Comparison of ENCODE assay signal across 9 cellular contexts in genomic region chr3:171614318-171614967, GRCh38.
DNase-seq lines count a peak whose midpoint lies in the region; ATAC-seq, FAIRE-seq and TF ChIP-seq lines count a peak whose summit lies in the region.
"Had no signal": no experiment of that assay in that cellular context is flagged by ENCODE, and none has a peak within 500 bp of the region (broad histone marks: within the 10 kb centered on the region; RNA-seq: fewer than 3 reads in every experiment).

No MANE protein-coding gene starts in this region.

- H3K4me3 ChIP-seq in iPS-20b (ENCODE audit: low read length), result 0 out of 2 replicates have a peak overlapping the region, but pooled peaks have one; percentile 28
- no peak overlapping the region for H3K4me3 ChIP-seq in upper lobe of left lung
- no peak overlapping the region for H3K4me3 ChIP-seq in colonic mucosa

- no peaks in the 10 kb centered on the region for H3K4me1 ChIP-seq in iPS-20b (ENCODE audit: insufficient read depth, low read length)
- H3K4me1 ChIP-seq in upper lobe of left lung, result no peaks in the 10 kb centered on the region
- no peaks in the 10 kb centered on the region for H3K4me1 ChIP-seq in colonic mucosa

- peaks cover 9% of the 10 kb centered on the region for H3K9me3 Mint-ChIP-seq in WTC11
- H3K9me3 Mint-ChIP-seq: activated T-cell treated with anti-CD3 and anti-CD28 coated beads, Interleukin-2, amount 50 U/mL, for 4 hours had no signal

- TF ChIP-seq POLR2A in GM12892 (IDR thresholded peaks at IDR 0.05; ENCODE audit: low read depth, low read length) (no peak), upper lobe of left lung (IDR thresholded peaks at IDR 0.05) (no peak)

- H3K9ac ChIP-seq in iPS-20b (ENCODE audit: low read depth, low read length), result no peak overlapping the region
- no peak overlapping the region for H3K9ac ChIP-seq in colonic mucosa (ENCODE audit: low read depth in 2 of 2, low read length in 2 of 2)

- CTCF ChIA-PET in WTC11 (lab: Charles Lee), result interaction anchor here (0.5 to 3.1 kb wide), 86 partner anchors 9 to 1113 kb away, joined by 3 to 80 read pairs (median 4); partner anchors contain the start of genes PLD1, TMEM212 and TNIK

- H3K27me3 ChIP-seq in iPS-20b (ENCODE audit: insufficient read depth, low read length) (no peaks in the 10 kb centered on the region), upper lobe of left lung (no peaks in the 10 kb centered on the region), colonic mucosa (no peaks in the 10 kb centered on the region)

- intact Hi-C loops in colonic mucosa (cut with DNase I), result no loop called here

- H3K27ac ChIP-seq in iPS-20b (ENCODE audit: low read length) (no peak overlapping the region), upper lobe of left lung (no peak overlapping the region), colonic mucosa (no peak overlapping the region)

- H3K36me3 Mint-ChIP-seq in WTC11, result peaks cover 5% of the 10 kb centered on the region; the same call in 1 of the 2 replicates

- peak; percentile 96 for ATAC-seq in WTC11
- ATAC-seq in upper lobe of left lung (ENCODE audit: low FRiP score in 2 of 2), result no peak

- H3K36me3 ChIP-seq in iPS-20b (ENCODE audit: insufficient read depth, low read depth, low read length) (no peaks in the 10 kb centered on the region), upper lobe of left lung (peaks cover 0 to 8% (median 2%) of the 10 kb centered on the region in 4 donors), colonic mucosa (no peaks in the 10 kb centered on the region)

- DNase-seq in 8988T (peak; percentile 25), GM12892 (ENCODE audit: insufficient read length) (no peak), WTC11 (ENCODE audit: low spot score) (peak; percentile 68), upper lobe of left lung (peak in 1 of 2 donors; percentile 29), foreskin melanocyte (no peak), T-helper 2 cell (no peak), colonic mucosa (no peak)
- DNase-seq: activated T-cell treated with anti-CD3 and anti-CD28 coated beads, Interleukin-2, amount 50 U/mL, for 4 hours had no signal

- 41 to 50% methylated on average over 10 to 12 of the region's 12 CpGs for WGBS in upper lobe of left lung, 2 donors

- H3K4me3 Mint-ChIP-seq in WTC11, result no peak overlapping the region
- H3K4me3 Mint-ChIP-seq: activated T-cell treated with anti-CD3 and anti-CD28 coated beads, Interleukin-2, amount 50 U/mL, for 4 hours had no signal

- TF ChIP-seq EP300 in upper lobe of left lung (IDR thresholded peaks at IDR 0.05), result no peak

- H3K9me3 ChIP-seq in iPS-20b (ENCODE audit: insufficient read depth, low read depth, low read length) (no peaks in the 10 kb centered on the region), upper lobe of left lung (no peaks in the 10 kb centered on the region), colonic mucosa (no peaks in the 10 kb centered on the region)

- H3K27me3 Mint-ChIP-seq in WTC11 (ENCODE audit: low read depth), result no peaks in the 10 kb centered on the region

- FAIRE-seq in GM12892 (lab: Jason Lieb, UNC), result peak; percentile 27

- H3K27ac Mint-ChIP-seq in WTC11, result no peak overlapping the region

- H3K4me1 Mint-ChIP-seq in WTC11, result no peaks in the 10 kb centered on the region

- TF ChIP-seq CTCF in WTC11 (IDR thresholded peaks at IDR 0.05) (peak; percentile 45; the same call in 1 of the 2 replicates), upper lobe of left lung (IDR thresholded peaks at IDR 0.05) (peak in 4 of 6 experiments; percentile 8 to 27 (median 10)), colonic mucosa (IDR thresholded peaks at IDR 0.05) (no peak)

- POLR2A ChIA-PET in WTC11 (lab: Charles Lee), result no interaction called here

TF ChIP-seq in WTC11, 78 proteins besides CTCF, POLR2A, EP300 and RAD21:
- TF ChIP-seq AFF4 (CRISPR knock-in tag; IDR thresholded peaks at IDR 0.05; ENCODE audit: borderline replicate concordance), result no peak
- TF ChIP-seq CREM (CRISPR knock-in tag; IDR thresholded peaks at IDR 0.05), result 0 out of 2 replicates have a peak, but pooled peaks have one; percentile 41

Comparison
In these comparisons a context has a peak if more than half of its experiments do, and no peak if none do; other contexts are left out.
1. DNase-seq: peak in 8988T (single experiment) and WTC11 (single experiment); none in GM12892 (single experiment), foreskin melanocyte (single experiment), T-helper 2 cell (0 of 5) and colonic mucosa (single experiment).